8 cellular contexts compared by ENCODE assay signal in the genomic region with DNA sequence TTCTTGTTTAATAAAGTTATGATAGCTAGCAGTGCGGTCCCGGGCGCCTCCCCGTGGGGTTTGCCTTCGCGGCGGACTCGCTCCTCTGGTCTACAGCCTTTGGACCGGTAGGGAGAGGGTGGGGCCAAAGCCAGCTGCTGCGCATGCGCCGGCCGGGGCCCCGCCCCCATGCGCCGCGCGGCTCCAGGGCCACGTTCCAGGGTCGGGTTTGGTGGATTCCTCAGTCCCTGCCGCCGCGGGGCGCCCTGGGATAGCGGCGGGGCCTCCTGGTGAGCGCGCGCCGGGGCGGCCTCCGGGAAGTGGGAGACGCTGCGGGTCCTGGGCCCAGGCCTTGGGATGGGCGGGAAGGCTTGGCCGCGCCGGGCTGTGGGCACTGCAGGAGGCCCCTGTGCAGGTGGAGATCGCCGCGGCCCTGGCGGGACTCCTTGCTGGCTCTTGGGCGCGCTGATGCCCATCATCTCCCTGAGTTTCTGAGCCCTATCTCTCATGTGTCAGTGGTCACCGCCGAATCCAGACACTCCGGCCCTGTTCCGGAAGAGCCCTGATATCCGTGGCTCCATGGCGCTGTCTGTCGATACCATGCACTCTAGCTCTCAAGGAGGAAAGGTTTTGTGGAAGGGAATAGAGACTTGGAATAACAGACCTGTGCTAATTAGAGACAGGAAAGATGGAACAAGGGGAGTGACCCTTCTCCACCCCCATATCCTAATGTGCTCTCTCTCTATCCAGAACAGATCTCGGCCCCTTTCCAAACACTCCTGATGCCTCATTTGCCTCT. TPM values are rescaled to one million over a fixed set of nuclear protein-coding genes. Genes with fewer than 3 reads are reported as not detected.
A peak's percentile ranks its signal among the peaks of the same experiment; 100 is the strongest.
DNase-seq lines count a peak whose midpoint lies in the region; ATAC-seq, FAIRE-seq and TF ChIP-seq lines count a peak whose summit lies in the region.

VARS2 (plus strand) TSS at position 163 of the 778 bp plus-strand sequence; CDS start at position 762, 599 bp downstream.

- peak; percentile 81 for TF ChIP-seq CTCF in HepG2 (CRISPR knock-in tag; IDR thresholded peaks at IDR 0.05)

- TF ChIP-seq RAD21 in HepG2 (CRISPR knock-in tag; IDR thresholded peaks at IDR 0.05): peak; percentile 85; the same call in 1 of the 2 replicates

- peak within 1 kb of the TSS; percentile 90 for H3K27ac Mint-ChIP-seq in activated CD4-positive, alpha-beta T cell treated with anti-CD3 and anti-CD28 coated beads, Interleukin-2, amount 10 ng/mL, durations not matched to agents 7 days and 5 days

- peaks cover 31% of the 10 kb centered on the region for H3K36me3 Mint-ChIP-seq in activated CD4-positive, alpha-beta T cell treated with anti-CD3 and anti-CD28 coated beads, Interleukin-2, amount 10 ng/mL, durations not matched to agents 7 days and 5 days (ENCODE audit: low read depth)

- no peaks in the 10 kb centered on the region for H3K27me3 ChIP-seq in BLaER1
- no peaks in the 10 kb centered on the region for H3K27me3 ChIP-seq in HepG2 (ENCODE audit: control insufficient read depth in 1 of 2, insufficient read depth in 2 of 2, low read length in 2 of 2)

- H3K9me3 ChIP-seq in BLaER1 (no peaks in the 10 kb centered on the region), HepG2 (ENCODE audit: low read length) (no peaks in the 10 kb centered on the region)

- no peaks in the 10 kb centered on the region for H3K9me3 Mint-ChIP-seq in activated CD4-positive, alpha-beta T cell treated with anti-CD3 and anti-CD28 coated beads, Interleukin-2, amount 10 ng/mL, durations not matched to agents 7 days and 5 days

- peak in 1 of 2 experiments; percentile 35; a peak in 1 of 4 replicates for TF ChIP-seq EP300 in HepG2 (IDR thresholded peaks at IDR 0.05; ENCODE audit: low read depth in 2 of 2, low read length in 2 of 2)
- TF ChIP-seq EP300 in HepG2 (CRISPR knock-in tag; IDR thresholded peaks at IDR 0.05; ENCODE audit: borderline replicate concordance): peak; percentile 59; the same call in 1 of the 2 replicates

- POLR2A ChIA-PET in activated CD4-positive, alpha-beta T cell treated with anti-CD3 and anti-CD28 coated beads, Interleukin-2, amount 10 ng/mL, durations not matched to agents 7 days and 5 days (lab: Charles Lee): no interaction called here
- POLR2A ChIA-PET in HepG2 (lab: Yijun Ruan, JAX): interaction anchor here (0.7 to 3.4 kb wide), 24 partner anchors 9 to 627 kb away, joined by 3 to 24 read pairs (median 4); partner anchors contain the start of genes DDR1, DDX39B, GNL1 and MDC1

- peak; percentile 69 for TF ChIP-seq POLR2A in GM19193 (IDR thresholded peaks at IDR 0.05; ENCODE audit: extremely low read depth, insufficient read depth, insufficient read length)
- peak; percentile 85 to 89 for TF ChIP-seq POLR2A in HepG2 (IDR thresholded peaks at IDR 0.05; ENCODE audit: insufficient read depth in 1 of 2, low read depth in 2 of 2, low read length in 2 of 2)

- TSS peak; percentile 78 for BruUV-seq in HepG2 (replicated peaks; lab: Mats Ljungman, UMichigan)

- H4K20me1 ChIP-seq in BLaER1 (no peaks in the 10 kb centered on the region), HepG2 (ENCODE audit: insufficient read depth, low read length) (no peaks in the 10 kb centered on the region)

- H2AFZ ChIP-seq in HepG2 (ENCODE audit: low read length): no peak within 1 kb of the TSS

- H3K9ac ChIP-seq in BLaER1 (peak within 1 kb of the TSS; percentile 86), HepG2 (ENCODE audit: insufficient read depth, low read depth, low read length) (peak within 1 kb of the TSS; percentile 90)

- H3K4me2 ChIP-seq in BLaER1 (peak within 1 kb of the TSS; percentile 91), HepG2 (ENCODE audit: low read depth, low read length) (peak within 1 kb of the TSS; percentile 97)

- peak; percentile 70 for FAIRE-seq in HepG2 (lab: Jason Lieb, UNC)

- H3K27ac ChIP-seq in BLaER1 (peak within 1 kb of the TSS; percentile 86), HepG2 (ENCODE audit: extremely low read length, insufficient read depth, low read length) (peak within 1 kb of the TSS; percentile 81)

- peaks cover 35% of the 10 kb centered on the region for H3K4me1 Mint-ChIP-seq in activated CD4-positive, alpha-beta T cell treated with anti-CD3 and anti-CD28 coated beads, Interleukin-2, amount 10 ng/mL, durations not matched to agents 7 days and 5 days

- CTCF ChIA-PET in activated CD4-positive, alpha-beta T cell treated with anti-CD3 and anti-CD28 coated beads, Interleukin-2, amount 10 ng/mL, durations not matched to agents 7 days and 5 days (lab: Charles Lee): interaction anchor here (0.7 to 2.8 kb wide), 15 partner anchors 9 to 386 kb away, joined by 3 to 19 read pairs (median 4); no protein-coding TSS in a partner anchor
- CTCF ChIA-PET in HepG2 (lab: Yijun Ruan, JAX; ENCODE audit: low intra/inter-chr PET ratio, low total read pairs): interaction anchor here (1.2 to 3.1 kb wide), 5 partner anchors 85 to 166 kb away, joined by 3 to 11 read pairs (median 9); no protein-coding TSS in a partner anchor

- WGBS in HepG2 (ENCODE audit: low lambda C conversion rate): 0% methylated on average over 27 of the region's 52 CpGs

- peaks cover 23% of the 10 kb centered on the region for H3K4me1 ChIP-seq in BLaER1
- H3K4me1 ChIP-seq in HepG2 (ENCODE audit: insufficient read depth, low read length): peaks cover 32% of the 10 kb centered on the region

- H3K27me3 Mint-ChIP-seq in activated CD4-positive, alpha-beta T cell treated with anti-CD3 and anti-CD28 coated beads, Interleukin-2, amount 10 ng/mL, durations not matched to agents 7 days and 5 days: no peaks in the 10 kb centered on the region

- intact Hi-C loops in HepG2 (cut with micrococcal nuclease; ENCODE audit: unreplicated experiment): loop anchor here (1.0 to 2.0 kb wide), 3 partner anchors 86 to 173 kb away; no protein-coding TSS in a partner anchor

- H3K4me3 ChIP-seq in BLaER1 (peak within 1 kb of the TSS; percentile 76), HepG2 (replicated peaks in 1 of 3; ENCODE audit: insufficient read depth in 1 of 3, low read depth in 2 of 3, low read length in 3 of 3) (peak within 1 kb of the TSS; percentile 61 to 80 (median 78))

- H3K36me3 ChIP-seq in BLaER1 (peaks cover 77% of the 10 kb centered on the region), HepG2 (replicated peaks in 1 of 2; ENCODE audit: control insufficient read depth in 1 of 2, insufficient read depth in 2 of 2, low read length in 2 of 2) (peaks cover 14 to 49% of the 10 kb centered on the region in 2 experiments)

- H3K4me3 Mint-ChIP-seq in activated CD4-positive, alpha-beta T cell treated with anti-CD3 and anti-CD28 coated beads, Interleukin-2, amount 10 ng/mL, durations not matched to agents 7 days and 5 days: peak within 1 kb of the TSS; percentile 83

- DNase-seq in NCI-H524 (lab: John Stamatoyannopoulos, UW): peak; percentile 52 to 83
- DNase-seq in activated CD4-positive, alpha-beta T cell treated with anti-CD3 and anti-CD28 coated beads, Interleukin-2, amount 10 ng/mL, durations not matched to agents 7 days and 5 days: peak; percentile 83
- peak; percentile 84 for DNase-seq in dedifferentiated amniotic fluid mesenchymal stem cell (ENCODE audit: extremely low spot score)
- DNase-seq in HepG2 (ENCODE audit: low spot score): peak; percentile 92
- peak; percentile 85 for DNase-seq in stimulated activated CD4-positive, alpha-beta T cell treated with anti-CD3 and anti-CD28 coated beads, Interleukin-4, amount 100 ng/mL, for 24 hours

- H3K79me2 ChIP-seq in HepG2 (ENCODE audit: insufficient read depth, low read length): peaks cover 15% of the 10 kb centered on the region

- ATAC-seq in HG03457 (IDR thresholded peaks at IDR 0.05; ENCODE audit: unreplicated experiment) (peak; percentile 63), HepG2 (peak; percentile 96)

- in situ Hi-C loops in HepG2 (cut with HindIII; ENCODE audit: extremely low pct_ligation_motif_present, low pct_unique_long_range_greater_than_20kb): no loop called here

TF ChIP-seq in HepG2, 621 proteins besides CTCF, POLR2A, EP300 and RAD21 (continues in another document):
- peak; percentile 86 for TF ChIP-seq MAF1 (CRISPR knock-in tag; IDR thresholded peaks at IDR 0.05; ENCODE audit: borderline replicate concordance)
- peak; percentile 89 for TF ChIP-seq TAF1 (CRISPR knock-in tag; IDR thresholded peaks at IDR 0.05)
- TF ChIP-seq MXD4 (CRISPR knock-in tag; IDR thresholded peaks at IDR 0.05): peak; percentile 92
- TF ChIP-seq ZNF841 (CRISPR knock-in tag; IDR thresholded peaks at IDR 0.05; ENCODE audit: borderline replicate concordance): 0 out of 2 replicates have a peak, but pooled peaks have one; percentile 44
- TF ChIP-seq SRSF1 (optimal IDR thresholded peaks at IDR 0.05; ENCODE audit: low read depth, low read length): no peak
- TF ChIP-seq BRCA1 (CRISPR knock-in tag; IDR thresholded peaks at IDR 0.05): peak; percentile 76; the same call in 1 of the 2 replicates
- TF ChIP-seq NFIC (IDR thresholded peaks at IDR 0.05; ENCODE audit: low read length): peak; percentile 43; the same call in 1 of the 2 replicates
- TF ChIP-seq HNRNPLL (IDR thresholded peaks at IDR 0.05; ENCODE audit: low read depth, low read length, poor library complexity, severe bottlenecking): peak; percentile 75

RNA-seq across cellular contexts. Expression of gene VARS2, which starts in this region (rescaled TPM):
- total RNA-seq in activated CD4-positive, alpha-beta T cell treated with anti-CD3 and anti-CD28 coated beads, Interleukin-2, amount 10 ng/mL, durations not matched to agents 7 days and 5 days: 10 to 100 TPM; 34.3 to 40.2 TPM
- total RNA-seq in HepG2 (2016; rRNA removed; fragmentation: Illumina TruSeq; extraction: Trizol): 45.9 and 71.8 TPM in 2 replicates
- 12.3 and 14.4 TPM in 2 replicates for total RNA-seq in HepG2 (2016; cell fraction: cytosol; rRNA removed; fragmentation: Illumina TruSeq; extraction: Trizol; ENCODE audit: low read depth)
- total RNA-seq in HepG2 (2016; cell fraction: insoluble cytoplasmic fraction; rRNA removed; fragmentation: Illumina TruSeq; extraction: Trizol): 38.9 and 75.5 TPM in 2 replicates
- 27.5 and 28.2 TPM in 2 replicates for total RNA-seq in HepG2 (2016; cell fraction: membrane; rRNA removed; fragmentation: Illumina TruSeq; extraction: Trizol)
- total RNA-seq in HepG2 (2016; cell fraction: nucleus; rRNA removed; fragmentation: Illumina TruSeq; extraction: Trizol): 63.3 and 78.0 TPM in 2 replicates
- polyA plus RNA-seq in HepG2 (2011; rRNA removed): 61.8 and 68.8 TPM in 2 replicates
- polyA plus RNA-seq in HepG2 (2011; cell fraction: cytosol; rRNA removed): 21.9 and 29.1 TPM in 2 replicates
- polyA plus RNA-seq in HepG2 (2011; cell fraction: nucleus; rRNA removed): 392 and 449 TPM in 2 replicates
- 45.5 and 49.9 TPM in 2 replicates for polyA plus RNA-seq in HepG2 (2012)
- 9.2 and 9.4 TPM in 2 replicates for polyA plus RNA-seq in HepG2 (2016; cell fraction: cytosol; fragmentation: Illumina TruSeq; extraction: Trizol; ENCODE audit: low read depth)
- 31.3 and 38.2 TPM in 2 replicates for polyA plus RNA-seq in HepG2 (2016; cell fraction: insoluble cytoplasmic fraction; fragmentation: Illumina TruSeq; extraction: Trizol; ENCODE audit: low read depth)
- 17.7 and 19.1 TPM in 2 replicates for polyA plus RNA-seq in HepG2 (2016; cell fraction: membrane; fragmentation: Illumina TruSeq; extraction: Trizol; ENCODE audit: low read depth)
- polyA plus RNA-seq in HepG2 (2016; cell fraction: nucleus; fragmentation: Illumina TruSeq; extraction: Trizol; ENCODE audit: insufficient read depth, low read depth): 189 and 203 TPM in 2 replicates
- 37.3 and 128 TPM in 2 replicates for polyA minus RNA-seq in HepG2 (2011; rRNA and poly(A)+ RNA removed; ENCODE audit: low replicate concordance)
- polyA minus RNA-seq in HepG2 (2011; cell fraction: cytosol; rRNA and poly(A)+ RNA removed): 32.2 and 37.4 TPM in 2 replicates
- 56.0 and 56.3 TPM in 2 replicates for polyA minus RNA-seq in HepG2 (2011; cell fraction: nucleus; rRNA and poly(A)+ RNA removed)

Comparison
In these comparisons a context has a peak if more than half of its experiments do, and no peak if none do; other contexts are left out.
1. Peak in every context shown above with its lines: DNase-seq, ATAC-seq, H3K4me3 ChIP-seq and H3K27ac ChIP-seq.